ENCODE assay signal across 26 cellular contexts in genomic region chr2:2754940-2755339, GRCh38.
"Had no signal": no experiment of that assay in that cellular context is flagged by ENCODE, and none has a peak within 500 bp of the region (broad histone marks: within the 10 kb centered on the region; RNA-seq: fewer than 3 reads in every experiment).

No MANE protein-coding gene starts in this region.

- H3K27ac ChIP-seq: stomach, suprapubic skin, testis, thoracic aorta, thyroid gland, tibial artery, tibial nerve, transverse colon, upper lobe of left lung, upper lobe of right lung, uterus, vagina had no signal

- H3K4me3 ChIP-seq: stomach, suprapubic skin, testis, thoracic aorta, thyroid gland, tibial artery, tibial nerve, transverse colon, upper lobe of left lung, upper lobe of right lung, uterus, vagina had no signal

- H3K9me3 ChIP-seq: suprapubic skin, testis, thoracic aorta, thyroid gland, tibial artery, transverse colon, upper lobe of right lung, uterus, vagina had no signal

- DNase-seq: stimulated activated CD4-positive, alpha-beta T cell treated with anti-CD3 and anti-CD28 coated beads, Interleukin-2, amount 100 ng/mL, for 48 hours; stimulated activated CD4-positive, alpha-beta T cell treated with anti-CD3 and anti-CD28 coated beads, Interleukin-4, amount 100 ng/mL, for 1 hour; stimulated activated CD4-positive, alpha-beta T cell treated with anti-CD3 and anti-CD28 coated beads, Interleukin-4, amount 100 ng/mL, for 24 hours; stimulated activated CD4-positive, alpha-beta T cell treated with anti-CD3 and anti-CD28 coated beads, Interleukin-4, amount 100 ng/mL, for 4 hours; stimulated activated CD8-positive, alpha-beta memory T cell treated with anti-CD3 and anti-CD28 coated beads, Interleukin-4, amount 100 ng/mL, for 48 hours; stimulated activated naive B cell treated with anti-CD40 and anti-IgM and Interleukin-4, amounts not matched to agents 10 μg/mL and 1 μg/mL and 100 μg/mL, for 72 hours; stimulated activated naive CD4-positive, alpha-beta T cell; stimulated activated naive CD4-positive, alpha-beta T cell treated with Interleukin-2 at 50 U/mL for 16 hours; stimulated activated naive CD8-positive, alpha-beta T cell treated with anti-CD3 and anti-CD28 coated beads, Interleukin-15, amount 100 ng/mL, for 72 hours; stimulated activated naive CD8-positive, alpha-beta T cell treated with anti-CD3 and anti-CD28 coated beads, Interleukin-15, Interleukin-2, amounts not matched to agents 100 U/mL and 50 U/mL, for 24 hours; stomach; substantia nigra; testis; thyroid gland; tibial artery; transverse colon; trophoblast cell; upper lobe of left lung; upper lobe of right lung; uterus had no signal

- H3K36me3 ChIP-seq: stomach, suprapubic skin, thoracic aorta, thyroid gland, tibial artery, tibial nerve, transverse colon, upper lobe of left lung, upper lobe of right lung, uterus, vagina had no signal

- ATAC-seq: stimulated activated effector memory CD8-positive, alpha-beta T cell treated with anti-CD3 and anti-CD28 coated beads, Interleukin-12 subunit alpha, Interleukin-12 subunit beta, amount 100 ng/mL, for 72 hours; stimulated activated memory B cell treated with anti-CD40 and anti-IgM and Interleukin-4, amounts not matched to agents 10 μg/mL and 1 μg/mL and 100 μg/mL, for 72 hours; stimulated activated naive B cell treated with anti-CD40 and anti-IgM and Interleukin-4, amounts not matched to agents 10 μg/mL and 1 μg/mL and 100 μg/mL, for 72 hours; stimulated activated naive CD8-positive, alpha-beta T cell treated with anti-CD3 and anti-CD28 coated beads, Interleukin-15, amount 100 ng/mL, for 72 hours; upper lobe of right lung had no signal

- H3K27me3 ChIP-seq: stomach, suprapubic skin, testis, thyroid gland, tibial nerve, transverse colon, upper lobe of left lung, upper lobe of right lung, uterus, vagina had no signal

- H3K4me1 ChIP-seq: stomach, suprapubic skin, testis, thyroid gland, tibial artery, tibial nerve, transverse colon, upper lobe of left lung, upper lobe of right lung, uterus, vagina had no signal
